ENCODE assay signal across 32 cellular contexts in genomic region chr12:101066489-101066888, GRCh38.
"Had no signal": no experiment of that assay in that cellular context is flagged by ENCODE, and none has a peak within 500 bp of the region (broad histone marks: within the 10 kb centered on the region; RNA-seq: fewer than 3 reads in every experiment).

No MANE protein-coding gene starts in this region.

- H3K4me3 Mint-ChIP-seq: activated B cell treated with CpG ODN at 0.5 μM for 24 hours; activated CD4-positive, alpha-beta memory T cell treated with anti-CD3 and anti-CD28 coated beads for 36 hours; activated CD4-positive, alpha-beta T cell treated with anti-CD3 and anti-CD28 coated beads, Interleukin-2, amount 10 ng/mL, durations not matched to agents 24 days and 14 days; activated CD8-positive, alpha-beta T cell treated with anti-CD3 and anti-CD28 coated beads for 36 hours; activated naive CD4-positive, alpha-beta T cell treated with anti-CD3 and anti-CD28 coated beads for 36 hours; activated naive CD8-positive, alpha-beta T cell treated with anti-CD3 and anti-CD28 coated beads for 36 hours; activated T-cell treated with anti-CD3 and anti-CD28 coated beads, Interleukin-2, amount 50 U/mL, for 4 hours; activated T-cell treated with anti-CD3 and anti-CD28 coated beads, Interleukin-2, amount 50 U/mL, for 72 hours; activated T-helper 1 cell treated with anti-CD3 and anti-CD28 coated beads, Interleukin-12 subunit alpha, Interleukin-12 subunit beta, Interleukin-2, Interleukin-4 antibody, amounts not matched to agents 30 ng/mL and 10 ng/mL and 1 ng/mL, durations not matched to agents 14 hours and 24 hours and 36 hours; activated T-helper 17 cell treated with anti-CD3 and anti-CD28 coated beads, Interleukin-2, amount 50 U/mL, for 72 hours; T-helper 2 cell treated with Interferon-gamma antibody and Interleukin-4, amounts not matched to agents 5 μg/mL and 100 μg/mL, for 36 hours had no signal

- H3K27me3 ChIP-seq: adrenal gland, body of pancreas, brain microvascular endothelial cell, breast epithelium had no signal

- H3K4me1 Mint-ChIP-seq: activated B cell treated with CpG ODN at 0.5 μM for 24 hours; activated CD4-positive, alpha-beta T cell treated with anti-CD3 and anti-CD28 coated beads, Interleukin-2, amount 10 ng/mL, durations not matched to agents 24 days and 14 days; activated naive CD8-positive, alpha-beta T cell treated with anti-CD3 and anti-CD28 coated beads for 36 hours; activated T-helper 17 cell treated with anti-CD3 and anti-CD28 coated beads, Interleukin-2, amount 50 U/mL, for 72 hours had no signal

- DNase-seq: activated B cell treated with CpG ODN at 0.5 μM for 24 hours; activated CD4-positive, alpha-beta memory T cell treated with anti-CD3 and anti-CD28 coated beads for 36 hours; activated CD4-positive, alpha-beta T cell treated with anti-CD3 and anti-CD28 coated beads for 4 hours; activated CD4-positive, alpha-beta T cell treated with anti-CD3 and anti-CD28 coated beads, Interleukin-2, amount 10 ng/mL, durations not matched to agents 24 days and 14 days; activated CD4-positive, alpha-beta T cell treated with anti-CD3 and anti-CD28 coated beads, Interleukin-2, amount 50 U/mL, for 1 hour; activated CD4-positive, alpha-beta T cell treated with anti-CD3 and anti-CD28 coated beads, Interleukin-2, amount 50 U/mL, for 4 hours; activated CD4-positive, CD25-positive, alpha-beta regulatory T cell treated with anti-CD3 and anti-CD28 coated beads, Interleukin-2, amount 50 U/mL, for 72 hours; activated CD8-positive, alpha-beta memory T cell treated with anti-CD3 and anti-CD28 coated beads, Interleukin-2, amount 50 U/mL, for 4 hours; activated CD8-positive, alpha-beta T cell treated with anti-CD3 and anti-CD28 coated beads for 36 hours; activated effector memory CD4-positive, alpha-beta T cell treated with anti-CD3 and anti-CD28 coated beads, Interleukin-2, amount 50 U/mL, for 16 hours; activated gamma-delta T cell treated with Interleukin-2 at 50 U/mL for 16 hours; activated naive CD4-positive, alpha-beta T cell; activated naive CD4-positive, alpha-beta T cell treated with anti-CD3 and anti-CD28 coated beads for 36 hours; activated naive CD4-positive, alpha-beta T cell treated with anti-CD3 and anti-CD28 coated beads, Interleukin-2, amount 50 U/mL, for 16 hours; activated naive CD8-positive, alpha-beta T cell treated with anti-CD3 and anti-CD28 coated beads for 36 hours; activated T-cell treated with anti-CD3 and anti-CD28 coated beads for 4 hours; activated T-cell treated with anti-CD3 and anti-CD28 coated beads, Interleukin-2, amount 50 U/mL, for 1 hour; activated T-cell treated with anti-CD3 and anti-CD28 coated beads, Interleukin-2, amount 50 U/mL, for 4 hours; activated T-cell treated with anti-CD3 and anti-CD28 coated beads, Interleukin-2, amount 50 U/mL, for 72 hours; adrenal gland; amniotic stem cell; aorta; body of pancreas; brain microvascular endothelial cell; central memory CD4-positive, alpha-beta T cell; T-helper 9 cell had no signal

- H3K9me3 Mint-ChIP-seq: activated CD4-positive, alpha-beta memory T cell treated with anti-CD3 and anti-CD28 coated beads for 36 hours; activated CD8-positive, alpha-beta T cell treated with anti-CD3 and anti-CD28 coated beads for 36 hours; activated naive CD4-positive, alpha-beta T cell treated with anti-CD3 and anti-CD28 coated beads for 36 hours; activated naive CD8-positive, alpha-beta T cell treated with anti-CD3 and anti-CD28 coated beads for 36 hours; activated T-cell treated with anti-CD3 and anti-CD28 coated beads, Interleukin-2, amount 50 U/mL, for 4 hours had no signal

- H3K27ac Mint-ChIP-seq: activated B cell treated with CpG ODN at 0.5 μM for 24 hours; activated CD4-positive, alpha-beta memory T cell treated with anti-CD3 and anti-CD28 coated beads for 36 hours; activated CD4-positive, alpha-beta T cell treated with anti-CD3 and anti-CD28 coated beads, Interleukin-2, amount 10 ng/mL, durations not matched to agents 24 days and 14 days; activated CD8-positive, alpha-beta T cell treated with anti-CD3 and anti-CD28 coated beads for 36 hours; activated naive CD4-positive, alpha-beta T cell treated with anti-CD3 and anti-CD28 coated beads for 36 hours; activated naive CD4-positive, alpha-beta T cell treated with anti-CD3 and anti-CD28 coated beads, Interleukin-2, amount 50 U/mL, for 72 hours; activated naive CD8-positive, alpha-beta T cell treated with anti-CD3 and anti-CD28 coated beads for 36 hours; activated T-cell treated with anti-CD3 and anti-CD28 coated beads, Interleukin-2, amount 50 U/mL, for 72 hours; activated T-helper 1 cell treated with anti-CD3 and anti-CD28 coated beads, Interleukin-12 subunit alpha, Interleukin-12 subunit beta, Interleukin-2, Interleukin-4 antibody, amounts not matched to agents 30 ng/mL and 10 ng/mL and 1 ng/mL, durations not matched to agents 14 hours and 24 hours and 36 hours; activated T-helper 17 cell treated with anti-CD3 and anti-CD28 coated beads, Interleukin-2, amount 50 U/mL, for 72 hours; T-helper 2 cell treated with Interferon-gamma antibody and Interleukin-4, amounts not matched to agents 5 μg/mL and 100 μg/mL, for 36 hours had no signal

- H3K4me3 ChIP-seq: adrenal gland, body of pancreas, breast epithelium had no signal

- H3K4me1 ChIP-seq: adrenal gland, body of pancreas, breast epithelium had no signal

- ATAC-seq: activated CD8-positive, alpha-beta T cell treated with anti-CD3 and anti-CD28 coated beads for 36 hours; activated naive CD4-positive, alpha-beta T cell treated with anti-CD3 and anti-CD28 coated beads, Interleukin-2, amount 50 U/mL, for 72 hours; activated T-cell treated with anti-CD3 and anti-CD28 coated beads, Interleukin-2, amount 50 U/mL, for 4 hours; activated T-cell treated with anti-CD3 and anti-CD28 coated beads, Interleukin-2, amount 50 U/mL, for 72 hours; activated T-helper 17 cell treated with anti-CD3 and anti-CD28 coated beads, Interleukin-2, amount 50 U/mL, for 72 hours; body of pancreas had no signal

- H3K27ac ChIP-seq: adrenal gland, body of pancreas, brain microvascular endothelial cell, breast epithelium, VCaP had no signal

- H3K36me3 ChIP-seq: adrenal gland, brain microvascular endothelial cell, breast epithelium had no signal

- H3K36me3 Mint-ChIP-seq: activated CD4-positive, alpha-beta memory T cell treated with anti-CD3 and anti-CD28 coated beads for 36 hours; activated naive CD4-positive, alpha-beta T cell treated with anti-CD3 and anti-CD28 coated beads, Interleukin-2, amount 50 U/mL, for 72 hours; activated naive CD8-positive, alpha-beta T cell treated with anti-CD3 and anti-CD28 coated beads for 36 hours had no signal

- H3K27me3 Mint-ChIP-seq: activated B cell treated with CpG ODN at 0.5 μM for 24 hours; activated CD4-positive, alpha-beta T cell treated with anti-CD3 and anti-CD28 coated beads, Interleukin-2, amount 10 ng/mL, durations not matched to agents 24 days and 14 days; activated CD8-positive, alpha-beta T cell treated with anti-CD3 and anti-CD28 coated beads for 36 hours; activated naive CD8-positive, alpha-beta T cell treated with anti-CD3 and anti-CD28 coated beads for 36 hours; activated T-helper 17 cell treated with anti-CD3 and anti-CD28 coated beads, Interleukin-2, amount 50 U/mL, for 72 hours had no signal

- H3K9me3 ChIP-seq: adrenal gland, body of pancreas, breast epithelium had no signal
